In the genomic region with DNA sequence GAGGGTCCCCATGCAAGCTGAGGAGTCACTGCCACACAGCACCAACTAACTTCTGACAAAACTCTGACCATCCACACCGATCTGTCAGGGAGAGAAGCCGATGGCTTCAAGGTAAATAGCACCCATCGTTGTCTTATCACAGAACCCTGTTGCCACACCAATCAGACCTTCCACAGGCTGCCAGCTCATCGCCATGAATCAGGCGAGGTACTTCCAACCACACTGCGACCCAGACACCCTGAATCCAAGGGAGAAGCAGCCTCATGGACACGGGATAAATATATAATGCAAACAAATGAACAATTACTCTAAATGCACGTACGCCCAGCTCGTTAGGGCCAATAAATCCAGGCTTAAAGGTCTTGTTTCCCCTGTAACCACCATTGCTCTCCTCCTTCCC, we compare ENCODE assay signal across 12 cellular contexts. TPM values are rescaled to one million over a fixed set of nuclear protein-coding genes. Genes with fewer than 3 reads are reported as not detected.
DNase-seq lines count a peak whose midpoint lies in the region; FAIRE-seq and TF ChIP-seq lines count a peak whose summit lies in the region.
"Had no signal": no experiment of that assay in that cellular context is flagged by ENCODE, and none has a peak within 500 bp of the region (broad histone marks: within the 10 kb centered on the region; RNA-seq: fewer than 3 reads in every experiment).

No MANE protein-coding gene starts in this region.

- H3K27me3 ChIP-seq in bronchial epithelial cell (ENCODE audit: control insufficient read depth, insufficient read depth, low read length) (no peaks in the 10 kb centered on the region), suprapubic skin (no peaks in the 10 kb centered on the region)

- FAIRE-seq in bronchial epithelial cell (lab: Jason Lieb, UNC) = peak; percentile 92

- no peak for TF ChIP-seq POLR2A in suprapubic skin (IDR thresholded peaks at IDR 0.05)

- no peaks in the 10 kb centered on the region for H3K9me3 ChIP-seq in suprapubic skin

- peak overlapping the region; percentile 45 for H3K27ac Mint-ChIP-seq in activated T-cell treated with anti-CD3 and anti-CD28 coated beads, Interleukin-2, amount 50 U/mL, for 24 hours
- peak overlapping the region; percentile 80 for H3K27ac Mint-ChIP-seq in progenitor cell of endocrine pancreas
- H3K27ac Mint-ChIP-seq: activated T-helper 2 cell treated with anti-CD3 and anti-CD28 coated beads, Interferon-gamma antibody, Interleukin-2, Interleukin-4, amounts not matched to agents 10 μg/mL and 5 μg/mL and 100 μg/mL, durations not matched to agents 14 hours and 24 hours and 36 hours had no signal

- H3K4me3 ChIP-seq in bronchial epithelial cell (ENCODE audit: low read depth, low read length) (no peak overlapping the region), suprapubic skin (no peak overlapping the region)

- DNase-seq in activated T-cell treated with anti-CD3 and anti-CD28 coated beads, Interleukin-2, amount 50 U/mL, for 24 hours = no peak
- no peak for DNase-seq in activated T-cell treated with anti-CD3 and anti-CD28 coated beads for 4 hours
- DNase-seq in NCI-H146 treated with DMSO at 0.1 percent for 48 hours (lab: John Stamatoyannopoulos, UW; ENCODE audit: unreplicated experiment) = peak; percentile 11
- DNase-seq in bronchial epithelial cell (ENCODE audit: low read depth) = peak; percentile 58
- DNase-seq in progenitor cell of endocrine pancreas (ENCODE audit: low spot score, unreplicated experiment) = no peak
- DNase-seq in suprapubic skin (ENCODE audit: low spot score in 2 of 2) = no peak
- no peak for DNase-seq in dermis blood vessel endothelial cell
- no peak for DNase-seq in stimulated activated CD4-positive, alpha-beta T cell treated with anti-CD3 and anti-CD28 coated beads, Interleukin-4, amount 100 ng/mL, for 24 hours
- DNase-seq: hippocampal formation, NCI-H1694 treated with DMSO at 0.1 percent for 48 hours had no signal

- H3K4me1 ChIP-seq in suprapubic skin = peaks cover 64% of the 10 kb centered on the region

- TF ChIP-seq EP300 in suprapubic skin (IDR thresholded peaks at IDR 0.05) = no peak

- H3K36me3 Mint-ChIP-seq in activated T-cell treated with anti-CD3 and anti-CD28 coated beads, Interleukin-2, amount 50 U/mL, for 24 hours (ENCODE audit: low read depth) = peaks cover 57% of the 10 kb centered on the region
- no peaks in the 10 kb centered on the region for H3K36me3 Mint-ChIP-seq in progenitor cell of endocrine pancreas (ENCODE audit: insufficient read depth)

- no peaks in the 10 kb centered on the region for H3K9me3 Mint-ChIP-seq in activated T-cell treated with anti-CD3 and anti-CD28 coated beads, Interleukin-2, amount 50 U/mL, for 24 hours
- no peaks in the 10 kb centered on the region for H3K9me3 Mint-ChIP-seq in progenitor cell of endocrine pancreas (ENCODE audit: low read depth)
- H3K9me3 Mint-ChIP-seq: activated T-helper 2 cell treated with anti-CD3 and anti-CD28 coated beads, Interferon-gamma antibody, Interleukin-2, Interleukin-4, amounts not matched to agents 10 μg/mL and 5 μg/mL and 100 μg/mL, durations not matched to agents 14 hours and 24 hours and 36 hours had no signal

- no peak overlapping the region for H3K27ac ChIP-seq in suprapubic skin
- H3K27ac ChIP-seq: epithelial cell of prostate had no signal

- H3K4me3 Mint-ChIP-seq in activated T-cell treated with anti-CD3 and anti-CD28 coated beads, Interleukin-2, amount 50 U/mL, for 24 hours = no peak overlapping the region
- no peak overlapping the region for H3K4me3 Mint-ChIP-seq in progenitor cell of endocrine pancreas (ENCODE audit: low read depth)

- peaks cover 2% of the 10 kb centered on the region for H3K36me3 ChIP-seq in bronchial epithelial cell (ENCODE audit: control insufficient read depth, insufficient read depth, low read length)
- H3K36me3 ChIP-seq in suprapubic skin = peaks cover 11% of the 10 kb centered on the region

- H3K27me3 Mint-ChIP-seq in activated T-cell treated with anti-CD3 and anti-CD28 coated beads, Interleukin-2, amount 50 U/mL, for 24 hours = no peaks in the 10 kb centered on the region
- no peaks in the 10 kb centered on the region for H3K27me3 Mint-ChIP-seq in progenitor cell of endocrine pancreas

- 88% methylated on average over 6 of the region's 10 CpGs for WGBS in suprapubic skin

- TF ChIP-seq CTCF in bronchial epithelial cell (IDR thresholded peaks at IDR 0.05; ENCODE audit: insufficient read depth, low read length, severe bottlenecking) (no peak), progenitor cell of endocrine pancreas (IDR thresholded peaks at IDR 0.05; ENCODE audit: unreplicated experiment) (no peak), suprapubic skin (IDR thresholded peaks at IDR 0.05) (no peak)

- H3K4me1 Mint-ChIP-seq in activated T-cell treated with anti-CD3 and anti-CD28 coated beads, Interleukin-2, amount 50 U/mL, for 24 hours (ENCODE audit: low read depth) = peaks cover 95% of the 10 kb centered on the region
- H3K4me1 Mint-ChIP-seq in progenitor cell of endocrine pancreas (ENCODE audit: low read depth) = peaks cover 63% of the 10 kb centered on the region

RNA-seq across cellular contexts. Expression of a gene that starts 20.8 kb away (rescaled TPM):
- total RNA-seq in bronchial epithelial cell (25.0 and 27.9 TPM in 2 replicates), progenitor cell of endocrine pancreas (99.9 and 106 TPM in 2 replicates), suprapubic skin (10 to 100 TPM; 55.6 to 85.0 (median 78.0) TPM), dermis blood vessel endothelial cell (39.0 and 51.2 TPM in 2 replicates)

RNA-seq across cellular contexts. Expression of a gene that starts 43.1 kb away (rescaled TPM):
- total RNA-seq in bronchial epithelial cell (8.2 and 18.8 TPM in 2 replicates), progenitor cell of endocrine pancreas (22.1 and 22.5 TPM in 2 replicates), suprapubic skin (10 to 100 TPM in 2 of 4 donors, 1 to 10 TPM in 2; 7.2 to 36.5 (median 10.0) TPM), dermis blood vessel endothelial cell (2.6 and 3.7 TPM in 2 replicates)

RNA-seq across cellular contexts. Expression of a gene that starts 52.5 kb away (rescaled TPM):
- total RNA-seq in bronchial epithelial cell = 3.8 and 4.5 TPM in 2 replicates
- total RNA-seq in progenitor cell of endocrine pancreas = 13.9 and 15.2 TPM in 2 replicates
- 10 to 100 TPM in 2 of 4 donors, 1 to 10 TPM in 2; 7.4 to 15.4 (median 12.0) TPM for total RNA-seq in suprapubic skin
- total RNA-seq in dermis blood vessel endothelial cell = 6.0 and 8.5 TPM in 2 replicates

RNA-seq across cellular contexts. Expression of a gene that starts 53.5 kb away (rescaled TPM):
- total RNA-seq in bronchial epithelial cell (116 and 230 TPM in 2 replicates), progenitor cell of endocrine pancreas (210 and 217 TPM in 2 replicates), suprapubic skin (100 to 1,000 TPM in 3 of 4 donors, 10 to 100 TPM in 1; 80.9 to 245 (median 174) TPM), dermis blood vessel endothelial cell (283 and 366 TPM in 2 replicates)

Comparison
In these comparisons a context has a peak if more than half of its experiments do, and no peak if none do; other contexts are left out.
1. DNase-seq: peak in NCI-H146 treated with DMSO at 0.1 percent for 48 hours (single experiment) and bronchial epithelial cell (single experiment); none in activated T-cell treated with anti-CD3 and anti-CD28 coated beads, Interleukin-2, amount 50 U/mL, for 24 hours (single experiment), activated T-cell treated with anti-CD3 and anti-CD28 coated beads for 4 hours (single experiment), progenitor cell of endocrine pancreas (single experiment), suprapubic skin (0 of 2), dermis blood vessel endothelial cell (single experiment) and stimulated activated CD4-positive, alpha-beta T cell treated with anti-CD3 and anti-CD28 coated beads, Interleukin-4, amount 100 ng/mL, for 24 hours (single experiment).